ENCODE assay signal across 19 cellular contexts in genomic region chr10:110772454-110773025, GRCh38.
A peak's percentile ranks its signal among the peaks of the same experiment; 100 is the strongest.
DNase-seq lines count a peak whose midpoint lies in the region; ATAC-seq and TF ChIP-seq lines count a peak whose summit lies in the region.
"Had no signal": no experiment of that assay in that cellular context is flagged by ENCODE, and none has a peak within 500 bp of the region (broad histone marks: within the 10 kb centered on the region; RNA-seq: fewer than 3 reads in every experiment).

No MANE protein-coding gene starts in this region.

- H3K4me2 ChIP-seq in KMS-11, result 0 out of 2 replicates have a peak overlapping the region, but pooled peaks have one; percentile 70

- H3K36me3 ChIP-seq in KMS-11 (ENCODE audit: insufficient read depth) (no peaks in the 10 kb centered on the region), suprapubic skin (no peaks in the 10 kb centered on the region)
- H3K36me3 ChIP-seq: ascending aorta, thyroid gland had no signal

- H3K9ac ChIP-seq in KMS-11, result no peak overlapping the region; the same call in 1 of the 2 replicates

- no peaks in the 10 kb centered on the region for H4K20me1 ChIP-seq in KMS-11 (ENCODE audit: insufficient read depth)

- no peaks in the 10 kb centered on the region for H3K9me3 ChIP-seq in suprapubic skin
- H3K9me3 ChIP-seq: ascending aorta, thyroid gland had no signal

- H2AFZ ChIP-seq in KMS-11 (ENCODE audit: low read depth), result no peak overlapping the region

- H3K27me3 ChIP-seq in KMS-11 (ENCODE audit: insufficient read depth, low read depth), result no peaks in the 10 kb centered on the region
- H3K27me3 ChIP-seq in suprapubic skin, result no peaks in the 10 kb centered on the region
- H3K27me3 ChIP-seq: ascending aorta, thyroid gland had no signal

- 67% methylated on average over 3 of the region's 3 CpGs for whole genome bisulfite sequencing in suprapubic skin

- TF ChIP-seq POLR2A in suprapubic skin (IDR thresholded peaks at IDR 0.05), result no peak

- H3K4me1 ChIP-seq in KMS-11 (ENCODE audit: low read depth, poor library complexity, severe bottlenecking) (peaks cover 42% of the 10 kb centered on the region), suprapubic skin (peaks cover 12% of the 10 kb centered on the region)
- H3K4me1 ChIP-seq: ascending aorta, thyroid gland had no signal

- peak; percentile 35 for DNase-seq in NCI-H2107 treated with DMSO at 0.1 percent for 48 hours (lab: John Stamatoyannopoulos, UW; ENCODE audit: unreplicated experiment)
- DNase-seq in NCI-H2107 (lab: John Stamatoyannopoulos, UW), result no peak
- DNase-seq in NCI-H526 treated with DMSO at 0.1 percent for 48 hours (lab: John Stamatoyannopoulos, UW), result peak; percentile 34
- DNase-seq in left kidney (ENCODE audit: low read depth, low spot score), result peak; percentile 38
- DNase-seq in suprapubic skin (ENCODE audit: low spot score in 2 of 2), result no peak
- no peak for DNase-seq in stimulated activated CD4-positive, alpha-beta T cell treated with anti-CD3 and anti-CD28 coated beads, Interleukin-4, amount 100 ng/mL, for 1 hour
- DNase-seq: activated naive CD4-positive, alpha-beta T cell treated with anti-CD3 and anti-CD28 coated beads, Interleukin-2, amount 50 U/mL, for 16 hours; activated T-cell treated with anti-CD3 and anti-CD28 coated beads, Interleukin-2, amount 50 U/mL, for 72 hours; caudate nucleus; immature natural killer cell; KG1; NCI-H2029 treated with DMSO at 0.1 percent for 48 hours; NCI-H524 treated with DMSO at 0.1 percent for 48 hours; SIG-M5; thyroid gland had no signal

- no peak for ATAC-seq in HG03095 (IDR thresholded peaks at IDR 0.05; ENCODE audit: unreplicated experiment)
- ATAC-seq: activated T-cell treated with anti-CD3 and anti-CD28 coated beads, Interleukin-2, amount 50 U/mL, for 72 hours had no signal

- TF ChIP-seq EP300 in suprapubic skin (IDR thresholded peaks at IDR 0.05), result no peak

- TF ChIP-seq CTCF in KMS-11 (conservative IDR thresholded peaks at IDR 0.05; ENCODE audit: low read depth, low read length) (no peak), suprapubic skin (IDR thresholded peaks at IDR 0.05) (no peak)

- H3K27ac ChIP-seq in KMS-11 (peak overlapping the region; percentile 94; the same call in 1 of the 2 replicates), suprapubic skin (no peak overlapping the region)
- H3K27ac ChIP-seq: 22Rv1, ascending aorta, thyroid gland had no signal

- H3K4me3 ChIP-seq in KMS-11 (IDR thresholded peaks at IDR 0.05; ENCODE audit: insufficient read depth, low read depth, low read length) (no peak overlapping the region), suprapubic skin (no peak overlapping the region)
- H3K4me3 ChIP-seq: ascending aorta, thyroid gland had no signal

- H3K79me2 ChIP-seq in KMS-11 (ENCODE audit: insufficient read depth, low read depth), result no peaks in the 10 kb centered on the region

Comparison
In these comparisons a context has a peak if more than half of its experiments do, and no peak if none do; other contexts are left out.
1. DNase-seq: peak in NCI-H2107 treated with DMSO at 0.1 percent for 48 hours (single experiment), NCI-H526 treated with DMSO at 0.1 percent for 48 hours (single experiment) and left kidney (single experiment); none in NCI-H2107 (single experiment), suprapubic skin (0 of 2) and stimulated activated CD4-positive, alpha-beta T cell treated with anti-CD3 and anti-CD28 coated beads, Interleukin-4, amount 100 ng/mL, for 1 hour (single experiment).